ENCODE assay signal across 8 cellular contexts in genomic region chr6:134173007-134173690, GRCh38.
DNase-seq lines count a peak whose midpoint lies in the region; ATAC-seq and TF ChIP-seq lines count a peak whose summit lies in the region.

No MANE protein-coding gene starts in this region.

- H2BK5ac ChIP-seq in IMR-90 (ENCODE audit: low read depth, low read length, poor library complexity, severe bottlenecking): peak overlapping the region; percentile 74
- H2BK5ac ChIP-seq in mesendoderm (ENCODE audit: low read length): no peak overlapping the region

- H3K27me3 Mint-ChIP-seq in natural killer cell (ENCODE audit: low read depth in 2 of 2): peaks cover 2 to 12% of the 10 kb centered on the region in 2 donors

- ATAC-seq in IMR-90 (ENCODE audit: low read depth) (no peak), natural killer cell (no peak), HG03571 (IDR thresholded peaks at IDR 0.05; ENCODE audit: unreplicated experiment) (no peak)

- H3K9ac ChIP-seq in IMR-90 (ENCODE audit: low read depth, low read length) (peak overlapping the region; percentile 93), colonic mucosa (ENCODE audit: low read depth in 2 of 2, low read length in 2 of 2) (peak overlapping the region; percentile 27 to 41), mesendoderm (ENCODE audit: low read length) (no peak overlapping the region)

- H3K18ac ChIP-seq in IMR-90 (ENCODE audit: low read depth, low read length) (no peak overlapping the region; the same call in 1 of the 2 replicates), mesendoderm (ENCODE audit: low read length) (no peak overlapping the region)

- H3K4me3 Mint-ChIP-seq in natural killer cell: peak overlapping the region; percentile 94

- H3K27me3 ChIP-seq in ACC112 (ENCODE audit: insufficient read depth, low read length) (no peaks in the 10 kb centered on the region), IMR-90 (ENCODE audit: control insufficient read depth, insufficient read depth, low read length) (no peaks in the 10 kb centered on the region), colonic mucosa (no peaks in the 10 kb centered on the region), mesendoderm (ENCODE audit: insufficient read depth, low read length, poor library complexity) (no peaks in the 10 kb centered on the region)

- peak overlapping the region; percentile 77 for H3K14ac ChIP-seq in IMR-90 (replicated peaks; ENCODE audit: low read depth, low read length)

- intact Hi-C loops in IMR-90 (cut with micrococcal nuclease): no loop called here
- intact Hi-C loops in colonic mucosa (cut with DNase I): loop anchor here (5.0 kb wide), 1 partner anchor 709 kb away; no protein-coding TSS in a partner anchor
- intact Hi-C loops in natural killer cell (cut with micrococcal nuclease): loop anchor here (5.0 to 10.0 kb wide), 2 partner anchors 1012 to 1269 kb away; partner anchors contain the start of gene MYB

- no peak overlapping the region for H4K91ac ChIP-seq in IMR-90 (ENCODE audit: insufficient read depth, low read depth, low read length)

- peaks cover 16% of the 10 kb centered on the region for H3K9me1 ChIP-seq in IMR-90 (ENCODE audit: insufficient read depth, low read length)

- H3K27ac ChIP-seq in ACC112 (ENCODE audit: low read depth, low read length) (peak overlapping the region; percentile 97), IMR-90 (ENCODE audit: insufficient read depth, low read length) (peak overlapping the region; percentile 30), colonic mucosa (no peak overlapping the region), mesendoderm (ENCODE audit: low read depth, low read length) (no peak overlapping the region)

- POLR2A ChIA-PET in IMR-90 (lab: Charles Lee; ENCODE audit: unreplicated experiment): interaction anchor here (0.6 to 1.6 kb wide), 2 partner anchors 250 to 642 kb away, joined by 5 read pairs; no protein-coding TSS in a partner anchor

- TF ChIP-seq CTCF in IMR-90 (conservative IDR thresholded peaks at IDR 0.05; ENCODE audit: low read depth, low read length): no peak
- TF ChIP-seq CTCF in colonic mucosa (IDR thresholded peaks at IDR 0.05): no peak
- TF ChIP-seq CTCF in natural killer cell (IDR thresholded peaks at IDR 0.05): no peak

- no peaks in the 10 kb centered on the region for H3K9me3 ChIP-seq in IMR-90 (ENCODE audit: control insufficient read depth, insufficient read depth, low read length)
- H3K9me3 ChIP-seq in colonic mucosa: no peaks in the 10 kb centered on the region

- peak; percentile 31; the same call in 1 of the 2 replicates for TF ChIP-seq POLR2A in IMR-90 (IDR thresholded peaks at IDR 0.05; ENCODE audit: low read depth, low read length)

- DNase-seq in IMR-90 (peak; percentile 12), colonic mucosa (no peak), natural killer cell (no peak), NOMO-1 treated with dmso at 0.1 percent for 144 hours (lab: John Stamatoyannopoulos, UW; ENCODE audit: unreplicated experiment) (no peak), 8988T (no peak), mesendoderm (no peak)

- H2AK5ac ChIP-seq in IMR-90 (ENCODE audit: low read depth, low read length): no peak overlapping the region
- no peak overlapping the region for H2AK5ac ChIP-seq in mesendoderm (ENCODE audit: low read length)

- peaks cover 57% of the 10 kb centered on the region for H3K4me1 ChIP-seq in ACC112 (ENCODE audit: control insufficient read depth, insufficient read depth, low read length, unreplicated experiment)
- peaks cover 11% of the 10 kb centered on the region for H3K4me1 ChIP-seq in IMR-90 (ENCODE audit: control insufficient read depth, insufficient read depth, low read length)
- no peaks in the 10 kb centered on the region for H3K4me1 ChIP-seq in colonic mucosa
- no peaks in the 10 kb centered on the region for H3K4me1 ChIP-seq in mesendoderm (ENCODE audit: control insufficient read depth, low read depth, low read length)

- no peak overlapping the region for H2AK9ac ChIP-seq in IMR-90 (replicated peaks; ENCODE audit: low read depth, low read length, poor library complexity)

- in situ Hi-C loops in IMR-90 (cut with MboI; ENCODE audit: low sequenced_read_pairs): loop anchor here (5.0 to 10.0 kb wide), 2 partner anchors 242 to 469 kb away; no protein-coding TSS in a partner anchor

- no peaks in the 10 kb centered on the region for H3K36me3 Mint-ChIP-seq in natural killer cell

- H3K79me2 ChIP-seq in ACC112 (ENCODE audit: control insufficient read depth, insufficient read depth, low read length, unreplicated experiment): peaks cover 51% of the 10 kb centered on the region
- no peaks in the 10 kb centered on the region for H3K79me2 ChIP-seq in mesendoderm (ENCODE audit: control insufficient read depth, insufficient read depth, low read length)

- H3K36me3 ChIP-seq in ACC112 (ENCODE audit: insufficient read depth, low read length) (peaks cover 53% of the 10 kb centered on the region), IMR-90 (ENCODE audit: control insufficient read depth, insufficient read depth, low read length) (peaks cover 51% of the 10 kb centered on the region), colonic mucosa (no peaks in the 10 kb centered on the region), mesendoderm (ENCODE audit: control insufficient read depth, insufficient read depth, low read length) (no peaks in the 10 kb centered on the region)

- H3K79me1 ChIP-seq in IMR-90 (ENCODE audit: low read depth in 1 of 2, low read length in 2 of 2) (peaks cover 14 to 51% of the 10 kb centered on the region in 2 experiments), mesendoderm (ENCODE audit: low read length) (no peaks in the 10 kb centered on the region)

- H3K4me2 ChIP-seq in IMR-90 (ENCODE audit: low read depth, low read length) (peak overlapping the region; percentile 99), mesendoderm (ENCODE audit: low read length) (no peak overlapping the region)

- H2BK15ac ChIP-seq in IMR-90 (ENCODE audit: low read depth, low read length) (no peak overlapping the region), mesendoderm (replicated peaks; ENCODE audit: low read depth) (no peak overlapping the region)

- H2BK120ac ChIP-seq in IMR-90 (ENCODE audit: low read depth, low read length) (no peak overlapping the region), mesendoderm (ENCODE audit: low read depth, low read length) (no peak overlapping the region)

- WGBS in IMR-90 (ENCODE audit: extremely low coverage in 2 of 2, insufficient read length in 1 of 2), 2 experiments: no CpG with 5 or more reads among the region's 8 CpGs
- WGBS in mesendoderm (ENCODE audit: extremely low coverage, insufficient coverage, low lambda C conversion rate): 100% methylated on average over 1 of the region's 8 CpGs

- H2AFZ ChIP-seq in ACC112 (ENCODE audit: low read length, unreplicated experiment) (no peak overlapping the region), IMR-90 (replicated peaks; ENCODE audit: low read length, poor library complexity) (no peak overlapping the region)

- no peaks in the 10 kb centered on the region for H3K9me3 Mint-ChIP-seq in natural killer cell

- H3K4me1 Mint-ChIP-seq in natural killer cell: peaks cover 30 to 32% of the 10 kb centered on the region in 2 donors

- no peak overlapping the region for H3K27ac Mint-ChIP-seq in natural killer cell

- no peak overlapping the region for H3K4ac ChIP-seq in IMR-90 (ENCODE audit: low read depth, low read length)
- H3K4ac ChIP-seq in mesendoderm (ENCODE audit: low read depth, low read length): no peak overlapping the region

- CTCF ChIA-PET in IMR-90 (lab: Yijun Ruan, JAX): interaction anchor here (0.7 to 1.5 kb wide), 5 partner anchors 200 to 649 kb away, joined by 3 to 5 read pairs (median 3); no protein-coding TSS in a partner anchor

- no TSS peak for BruUV-seq in IMR-90 (replicated peaks; lab: Mats Ljungman, UMichigan)

- no peak overlapping the region for H4K8ac ChIP-seq in IMR-90 (ENCODE audit: low read depth in 2 of 2, low read length in 2 of 2)
- no peak overlapping the region for H4K8ac ChIP-seq in mesendoderm (ENCODE audit: low read depth, low read length)

- H3K56ac ChIP-seq in IMR-90 (ENCODE audit: extremely low read depth, insufficient read depth, low read length) (peak overlapping the region; percentile 21; the same call in 1 of the 2 replicates), mesendoderm (ENCODE audit: low read length) (no peak overlapping the region)

- TF ChIP-seq RAD21 in IMR-90 (IDR thresholded peaks at IDR 0.05; ENCODE audit: low read length): no peak

- peak overlapping the region; percentile 83 for H3K23ac ChIP-seq in IMR-90 (ENCODE audit: low read depth, low read length)
- H3K23ac ChIP-seq in mesendoderm (ENCODE audit: low read length): no peak overlapping the region

- H2BK20ac ChIP-seq in IMR-90 (ENCODE audit: low read depth, low read length): no peak overlapping the region

- no peak overlapping the region for H4K5ac ChIP-seq in IMR-90 (ENCODE audit: low read depth, low read length)
- no peak overlapping the region for H4K5ac ChIP-seq in mesendoderm (ENCODE audit: low read length)

- H4K20me1 ChIP-seq in IMR-90 (ENCODE audit: insufficient read depth, low read length): peaks cover 58% of the 10 kb centered on the region

- dilution Hi-C loops in IMR-90 (cut with HindIII; ENCODE audit: low sequenced_read_pairs, unreplicated experiment): no loop called here

- peak overlapping the region; percentile 85 for H3K4me3 ChIP-seq in ACC112 (ENCODE audit: low read depth, low read length)
- peak overlapping the region; percentile 62 for H3K4me3 ChIP-seq in IMR-90 (ENCODE audit: insufficient read depth, low read depth, low read length)
- peak overlapping the region; percentile 60 for H3K4me3 ChIP-seq in colonic mucosa
- no peak overlapping the region for H3K4me3 ChIP-seq in mesendoderm (ENCODE audit: low read length)

TF ChIP-seq in IMR-90, 13 proteins besides CTCF, POLR2A, EP300 and RAD21 (continues in another document):
- TF ChIP-seq MAZ (IDR thresholded peaks at IDR 0.05; ENCODE audit: borderline replicate concordance, low read depth, low read length) (no peak), BHLHE40 (IDR thresholded peaks at IDR 0.05; ENCODE audit: low read depth, low read length) (no peak), MXI1 (IDR thresholded peaks at IDR 0.05; ENCODE audit: borderline replicate concordance, low read depth, low read length) (no peak), SMC3 (IDR thresholded peaks at IDR 0.05; ENCODE audit: low read depth, low read length) (no peak), NFE2L2 (IDR thresholded peaks at IDR 0.05; ENCODE audit: low read depth, low read length) (no peak), USF2 (IDR thresholded peaks at IDR 0.05; ENCODE audit: low read depth, low read length) (no peak), CEBPB (IDR thresholded peaks at IDR 0.05; ENCODE audit: low read depth, low read length) (no peak), RFX5 (IDR thresholded peaks at IDR 0.05; ENCODE audit: low read depth, low read length) (no peak), MAFK (IDR thresholded peaks at IDR 0.05; ENCODE audit: low read depth, low read length) (no peak), FOS (IDR thresholded peaks at IDR 0.05; ENCODE audit: low read depth, low read length) (no peak)

Comparison
In these comparisons a context has a peak if more than half of its experiments do, and no peak if none do; other contexts are left out.
1. H3K27ac ChIP-seq: peak in ACC112 (single experiment) and IMR-90 (single experiment); none in colonic mucosa (single experiment) and mesendoderm (single experiment).